ENCODE assay signal across 8 cellular contexts in the genomic region with DNA sequence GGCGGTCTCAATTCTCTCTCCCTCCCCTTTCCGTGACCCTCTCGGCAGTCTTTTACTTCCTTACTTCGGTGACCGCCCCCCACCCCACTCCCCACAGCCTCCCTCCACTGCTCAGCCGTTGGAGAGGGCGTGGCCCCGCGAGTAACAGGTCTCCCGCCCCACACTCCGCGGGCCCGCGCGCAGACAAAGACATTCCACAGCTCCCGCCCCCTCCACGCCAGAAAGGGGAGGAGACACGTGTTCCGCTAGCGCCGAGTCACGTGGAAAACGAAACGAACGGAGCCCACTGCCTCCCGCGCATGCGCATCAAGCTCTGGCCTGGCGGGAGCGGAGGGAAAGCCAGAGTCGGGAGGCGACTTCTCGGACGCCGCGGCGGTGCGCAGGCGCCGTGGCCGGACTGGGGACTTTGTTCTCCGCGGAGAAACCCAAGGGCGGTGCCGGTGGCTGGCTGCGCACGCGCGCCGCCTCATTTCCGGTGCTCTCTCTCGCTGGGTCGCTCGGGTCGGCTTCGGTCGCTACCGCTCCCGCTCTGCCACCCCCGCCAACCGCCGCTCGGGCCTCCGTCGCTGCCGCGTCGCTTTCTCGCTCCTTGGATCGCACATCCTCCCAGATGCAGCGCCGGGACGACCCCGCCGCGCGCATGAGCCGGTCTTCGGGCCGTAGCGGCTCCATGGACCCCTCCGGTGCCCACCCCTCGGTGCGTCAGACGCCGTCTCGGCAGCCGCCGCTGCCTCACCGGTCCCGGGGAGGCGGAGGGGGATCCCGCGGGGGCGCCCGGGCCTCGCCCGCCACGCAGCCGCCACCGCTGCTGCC. TPM values are rescaled to one million over a fixed set of nuclear protein-coding genes. Genes with fewer than 3 reads are reported as not detected.
A peak's percentile ranks its signal among the peaks of the same experiment; 100 is the strongest.
DNase-seq lines count a peak whose midpoint lies in the region; ATAC-seq and TF ChIP-seq lines count a peak whose summit lies in the region.

A gene with protein sequence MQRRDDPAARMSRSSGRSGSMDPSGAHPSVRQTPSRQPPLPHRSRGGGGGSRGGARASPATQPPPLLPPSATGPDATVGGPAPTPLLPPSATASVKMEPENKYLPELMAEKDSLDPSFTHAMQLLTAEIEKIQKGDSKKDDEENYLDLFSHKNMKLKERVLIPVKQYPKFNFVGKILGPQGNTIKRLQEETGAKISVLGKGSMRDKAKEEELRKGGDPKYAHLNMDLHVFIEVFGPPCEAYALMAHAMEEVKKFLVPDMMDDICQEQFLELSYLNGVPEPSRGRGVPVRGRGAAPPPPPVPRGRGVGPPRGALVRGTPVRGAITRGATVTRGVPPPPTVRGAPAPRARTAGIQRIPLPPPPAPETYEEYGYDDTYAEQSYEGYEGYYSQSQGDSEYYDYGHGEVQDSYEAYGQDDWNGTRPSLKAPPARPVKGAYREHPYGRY (plus strand): TSS at position 483 of the 813 bp plus-strand sequence. CDS start 128 bp downstream, at position 611.

- H3K4me1 Mint-ChIP-seq in HFFc6 (ENCODE audit: low read depth): peaks cover 35% of the 10 kb centered on the region
- H3K4me1 Mint-ChIP-seq in activated naive CD4-positive, alpha-beta T cell treated with anti-CD3 and anti-CD28 coated beads, Interleukin-2, amount 10 ng/mL, durations not matched to agents 7 days and 5 days: peaks cover 41% of the 10 kb centered on the region

- H3K27me3 ChIP-seq in gastroesophageal sphincter (no peaks in the 10 kb centered on the region), neutrophil (no peaks in the 10 kb centered on the region)

- H3K9me3 ChIP-seq in SK-N-MC (ENCODE audit: low read depth, low read length) (no peaks in the 10 kb centered on the region), gastroesophageal sphincter (no peaks in the 10 kb centered on the region), neutrophil (no peaks in the 10 kb centered on the region)

- peak within 1 kb of the TSS; percentile 95 for H3K27ac ChIP-seq in SK-N-MC
- peak within 1 kb of the TSS; percentile 96 to 100 (median 97) for H3K27ac ChIP-seq in gastroesophageal sphincter
- H3K27ac ChIP-seq in neutrophil: peak within 1 kb of the TSS; percentile 99
- peak within 1 kb of the TSS; percentile 90 for H3K27ac ChIP-seq in substantia nigra (ENCODE audit: low read depth, low read length, poor library complexity, severe bottlenecking)

- peak; percentile 97 for ATAC-seq in gastroesophageal sphincter

- TF ChIP-seq CTCF in HFFc6 (IDR thresholded peaks at IDR 0.05): no peak
- TF ChIP-seq CTCF in NB4 (IDR thresholded peaks at IDR 0.05; ENCODE audit: low read depth, low read length): no peak
- TF ChIP-seq CTCF in gastroesophageal sphincter (IDR thresholded peaks at IDR 0.05): no peak
- peak; percentile 57 for TF ChIP-seq CTCF in neutrophil (IDR thresholded peaks at IDR 0.05)

- H3K4me3 Mint-ChIP-seq in HFFc6: peak within 1 kb of the TSS; percentile 97
- H3K4me3 Mint-ChIP-seq in activated naive CD4-positive, alpha-beta T cell treated with anti-CD3 and anti-CD28 coated beads, Interleukin-2, amount 10 ng/mL, durations not matched to agents 7 days and 5 days: peak within 1 kb of the TSS; percentile 98

- peak within 1 kb of the TSS; percentile 98 for H3K27ac Mint-ChIP-seq in HFFc6
- H3K27ac Mint-ChIP-seq in activated naive CD4-positive, alpha-beta T cell treated with anti-CD3 and anti-CD28 coated beads, Interleukin-2, amount 10 ng/mL, durations not matched to agents 7 days and 5 days: peak within 1 kb of the TSS; percentile 95

- H3K9ac ChIP-seq in SK-N-MC (ENCODE audit: insufficient read length): peak within 1 kb of the TSS; percentile 96

- peak; percentile 92 for DNase-seq in GM04503 (ENCODE audit: low read depth)
- peak; percentile 98 for DNase-seq in HFFc6
- DNase-seq in NB4 (ENCODE audit: low read depth): peak; percentile 98
- DNase-seq in SK-N-MC (ENCODE audit: low read depth, low spot score): peak; percentile 90
- peak; percentile 99 for DNase-seq in activated naive CD4-positive, alpha-beta T cell treated with anti-CD3 and anti-CD28 coated beads, Interleukin-2, amount 10 ng/mL, durations not matched to agents 7 days and 5 days
- DNase-seq in substantia nigra (lab: John Stamatoyannopoulos, UW): peak; percentile 87 to 99 (median 98)

- peaks cover 24% of the 10 kb centered on the region for H3K36me3 Mint-ChIP-seq in HFFc6 (ENCODE audit: low read depth)
- peaks cover 22% of the 10 kb centered on the region for H3K36me3 Mint-ChIP-seq in activated naive CD4-positive, alpha-beta T cell treated with anti-CD3 and anti-CD28 coated beads, Interleukin-2, amount 10 ng/mL, durations not matched to agents 7 days and 5 days

- TF ChIP-seq POLR2A in NB4 (IDR thresholded peaks at IDR 0.05; ENCODE audit: extremely low read depth, insufficient read length) (peak; percentile 86), gastroesophageal sphincter (IDR thresholded peaks at IDR 0.05) (peak; percentile 95 to 97)

- peaks cover 26% of the 10 kb centered on the region for H3K36me3 ChIP-seq in SK-N-MC (ENCODE audit: insufficient read depth, low read length)
- H3K36me3 ChIP-seq in gastroesophageal sphincter: no peaks in the 10 kb centered on the region
- peaks cover 4% of the 10 kb centered on the region for H3K36me3 ChIP-seq in neutrophil

- H3K27me3 Mint-ChIP-seq in HFFc6 (ENCODE audit: insufficient read depth): peaks cover 4% of the 10 kb centered on the region; the same call in 1 of the 2 replicates
- peaks cover 9% of the 10 kb centered on the region for H3K27me3 Mint-ChIP-seq in activated naive CD4-positive, alpha-beta T cell treated with anti-CD3 and anti-CD28 coated beads, Interleukin-2, amount 10 ng/mL, durations not matched to agents 7 days and 5 days

- TF ChIP-seq EP300 in gastroesophageal sphincter (IDR thresholded peaks at IDR 0.05): no peak

- H3K4me1 ChIP-seq in gastroesophageal sphincter (peaks cover 2 to 46% (median 29%) of the 10 kb centered on the region in 3 donors), neutrophil (ENCODE audit: control insufficient read depth in 1 of 2, insufficient read depth in 1 of 2, low read depth in 1 of 2, low read length in 1 of 2) (peaks cover 29 to 30% of the 10 kb centered on the region in 2 experiments)

- 0% methylated on average over 3 of the region's 101 CpGs for WGBS in gastroesophageal sphincter (ENCODE audit: low coverage in 1 of 2), 2 donors

- peak within 1 kb of the TSS; percentile 91 for H3K4me3 ChIP-seq in NB4 (ENCODE audit: low read depth, low read length)
- peak within 1 kb of the TSS; percentile 95 for H3K4me3 ChIP-seq in SK-N-MC
- H3K4me3 ChIP-seq in gastroesophageal sphincter: peak within 1 kb of the TSS; percentile 75 to 100
- peak within 1 kb of the TSS; percentile 96 for H3K4me3 ChIP-seq in neutrophil (ENCODE audit: low read depth in 1 of 2, low read length in 1 of 2)

- CTCF ChIA-PET in activated naive CD4-positive, alpha-beta T cell treated with anti-CD3 and anti-CD28 coated beads, Interleukin-2, amount 10 ng/mL, durations not matched to agents 7 days and 5 days (lab: Charles Lee): interaction anchor here (0.9 kb wide), 1 partner anchor 8 kb away, joined by 3 read pairs; no protein-coding TSS in a partner anchor

- H3K9me3 Mint-ChIP-seq in HFFc6: no peaks in the 10 kb centered on the region
- no peaks in the 10 kb centered on the region for H3K9me3 Mint-ChIP-seq in activated naive CD4-positive, alpha-beta T cell treated with anti-CD3 and anti-CD28 coated beads, Interleukin-2, amount 10 ng/mL, durations not matched to agents 7 days and 5 days

RNA-seq across cellular contexts. Expression of the gene that starts here (rescaled TPM):
- total RNA-seq in HFFc6 (2021; fragmentation: NEBNext Ultra II Directional; extraction: Animal tissue kit (Norgen Biotek cat#: 25700)): 100 to 1,000 TPM; 119 to 160 (median 148) TPM
- total RNA-seq in gastroesophageal sphincter: 10 to 100 TPM; 59.1 to 89.3 (median 64.8) TPM

Comparison
In these comparisons a context has a peak if more than half of its experiments do, and no peak if none do; other contexts are left out.
1. Peak in every context shown above with its lines: DNase-seq, ATAC-seq, H3K4me3 ChIP-seq and H3K27ac ChIP-seq.